In the genomic region with DNA sequence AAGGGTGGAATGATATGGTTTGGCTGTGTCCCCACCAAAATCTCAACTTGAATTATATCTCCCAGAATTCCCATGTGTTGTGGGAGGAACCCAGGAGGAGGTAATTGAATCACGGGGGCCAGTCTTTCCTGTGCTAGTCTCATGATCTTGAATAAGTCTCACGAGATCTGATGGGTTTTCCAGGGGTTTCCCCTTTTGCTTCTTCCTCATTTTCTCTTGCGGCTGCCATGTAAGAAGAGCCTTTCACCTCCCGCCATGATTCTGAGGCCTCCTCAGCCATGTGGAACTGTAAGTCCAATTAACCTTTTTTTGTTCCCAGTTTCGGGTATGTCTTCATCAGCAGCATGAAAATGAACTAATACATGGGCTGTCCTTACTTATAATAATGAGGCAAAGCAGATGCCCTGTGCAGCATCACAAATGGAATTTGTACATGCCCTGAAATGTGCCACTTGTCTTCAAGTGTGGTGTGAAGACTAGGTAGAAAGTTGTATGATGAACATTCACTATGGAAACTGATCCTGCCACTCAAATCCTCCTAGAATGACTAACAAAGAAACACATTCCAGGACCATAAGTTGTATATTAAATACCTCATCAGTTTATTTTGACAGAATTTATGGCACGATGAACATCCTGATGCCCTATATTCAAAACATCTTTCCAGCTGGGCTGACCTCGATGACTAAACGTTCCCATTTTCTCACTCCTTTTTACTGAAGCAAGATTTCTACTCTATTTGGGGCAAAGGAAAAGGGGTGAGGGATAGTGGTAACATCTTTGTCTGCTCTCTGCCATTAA, we compare ENCODE assay signal across 21 cellular contexts.
DNase-seq lines count a peak whose midpoint lies in the region; ATAC-seq and TF ChIP-seq lines count a peak whose summit lies in the region.
"Had no signal": no experiment of that assay in that cellular context is flagged by ENCODE, and none has a peak within 500 bp of the region (broad histone marks: within the 10 kb centered on the region; RNA-seq: fewer than 3 reads in every experiment).

No MANE protein-coding gene starts in this region.

- no peaks in the 10 kb centered on the region for H3K36me3 ChIP-seq in testis (ENCODE audit: low read depth, missing control alignments)
- H3K36me3 ChIP-seq: colonic mucosa, esophagus squamous epithelium had no signal

- H3K4me3 ChIP-seq in fibroblast of villous mesenchyme (ENCODE audit: low read depth, low read length) (no peak overlapping the region), testis (no peak overlapping the region)
- H3K4me3 ChIP-seq: A549, colonic mucosa, esophagus squamous epithelium, PC-9, SK-N-MC had no signal

- TF ChIP-seq CTCF in activated B cell treated with CpG ODN at 0.5 μM for 24 hours (IDR thresholded peaks at IDR 0.05) (no peak), fibroblast of villous mesenchyme (IDR thresholded peaks at IDR 0.05; ENCODE audit: insufficient read depth, low read depth, low read length) (no peak), testis (IDR thresholded peaks at IDR 0.05) (no peak)

- H3K4me3 Mint-ChIP-seq in activated B cell treated with CpG ODN at 0.5 μM for 24 hours = no peak overlapping the region
- H3K4me3 Mint-ChIP-seq: activated T-cell treated with anti-CD3 and anti-CD28 coated beads, Interleukin-2, amount 50 U/mL, for 24 hours; CD8-positive, alpha-beta memory T cell; T-helper 1 cell treated with Interleukin-12 subunit alpha and Interleukin-12 subunit beta and Interleukin-4 antibody, amounts not matched to agents 30 μg/mL and 1 μg/mL, for 36 hours had no signal

- H3K27me3 Mint-ChIP-seq in activated B cell treated with CpG ODN at 0.5 μM for 24 hours = no peaks in the 10 kb centered on the region
- H3K27me3 Mint-ChIP-seq: CD8-positive, alpha-beta memory T cell had no signal

- WGBS in testis, 2 donors = 88 to 94% methylated on average over 8 of the region's 8 CpGs

- no peaks in the 10 kb centered on the region for H3K4me1 ChIP-seq in testis
- H3K4me1 ChIP-seq: colonic mucosa had no signal

- intact Hi-C loops in activated B cell treated with CpG ODN at 0.5 μM for 24 hours (cut with micrococcal nuclease) = no loop called here
- intact Hi-C loops in testis (cut with DNase I; ENCODE audit: low total_unique reads) = no loop called here

- ATAC-seq in activated B cell treated with CpG ODN at 0.5 μM for 24 hours (ENCODE audit: low read depth) = no peak
- ATAC-seq: A549 had no signal

- POLR2A ChIA-PET in activated B cell treated with CpG ODN at 0.5 μM for 24 hours (lab: Charles Lee) = no interaction called here

- H3K9me3 Mint-ChIP-seq in activated B cell treated with CpG ODN at 0.5 μM for 24 hours = no peaks in the 10 kb centered on the region
- H3K9me3 Mint-ChIP-seq: CD8-positive, alpha-beta memory T cell; T-helper 1 cell treated with Interleukin-12 subunit alpha and Interleukin-12 subunit beta and Interleukin-4 antibody, amounts not matched to agents 30 μg/mL and 1 μg/mL, for 36 hours had no signal

- H3K9me3 ChIP-seq in testis = no peaks in the 10 kb centered on the region
- H3K9me3 ChIP-seq: A549, colonic mucosa, esophagus squamous epithelium had no signal

- no peaks in the 10 kb centered on the region for H3K27me3 ChIP-seq in testis
- H3K27me3 ChIP-seq: colonic mucosa, esophagus squamous epithelium had no signal

- peak overlapping the region; percentile 1 for H3K27ac Mint-ChIP-seq in activated B cell treated with CpG ODN at 0.5 μM for 24 hours
- H3K27ac Mint-ChIP-seq: activated T-cell treated with anti-CD3 and anti-CD28 coated beads, Interleukin-2, amount 50 U/mL, for 24 hours; CD8-positive, alpha-beta memory T cell; T-helper 1 cell treated with Interleukin-12 subunit alpha and Interleukin-12 subunit beta and Interleukin-4 antibody, amounts not matched to agents 30 μg/mL and 1 μg/mL, for 36 hours had no signal

- DNase-seq in A172 (ENCODE audit: low spot score) = peak; percentile 40
- DNase-seq in M059J (ENCODE audit: low read depth) = peak; percentile 26
- DNase-seq in activated B cell treated with CpG ODN at 0.5 μM for 24 hours = no peak
- DNase-seq in fibroblast of villous mesenchyme (ENCODE audit: low read depth) = peak; percentile 7
- DNase-seq in NK-92 treated with Interleukin-12 subunit alpha and Interleukin-12 subunit beta, amount 100 ng/mL, for 24 hours (lab: John Stamatoyannopoulos, UW) = no peak
- DNase-seq in stimulated activated CD4-positive, alpha-beta T cell treated with anti-CD3 and anti-CD28 coated beads, Interleukin-2, amount 100 ng/mL, for 48 hours = no peak
- DNase-seq in activated CD8-positive, alpha-beta memory T cell treated with anti-CD3 and anti-CD28 coated beads, Interleukin-2, amount 50 U/mL, for 48 hours = no peak
- no peak for DNase-seq in testis
- DNase-seq: activated CD8-positive, alpha-beta memory T cell treated with anti-CD3 and anti-CD28 coated beads for 24 hours; activated T-cell treated with anti-CD3 and anti-CD28 coated beads, Interleukin-2, amount 50 U/mL, for 24 hours; CD8-positive, alpha-beta memory T cell; colonic mucosa; esophagus squamous epithelium; GF-D8; NCI-H1417; NCI-H446; NCI-H82; PC-9 had no signal

- TF ChIP-seq POLR2A in testis (IDR thresholded peaks at IDR 0.05) = no peak

- no peak overlapping the region for H3K27ac ChIP-seq in testis
- H3K27ac ChIP-seq: A549, colonic mucosa, esophagus squamous epithelium, PC-9 had no signal

- peaks cover 8% of the 10 kb centered on the region for H3K4me1 Mint-ChIP-seq in activated B cell treated with CpG ODN at 0.5 μM for 24 hours
- H3K4me1 Mint-ChIP-seq: CD8-positive, alpha-beta memory T cell had no signal

- no peaks in the 10 kb centered on the region for H3K36me3 Mint-ChIP-seq in activated B cell treated with CpG ODN at 0.5 μM for 24 hours (ENCODE audit: low read depth)
- H3K36me3 Mint-ChIP-seq: CD8-positive, alpha-beta memory T cell had no signal

- CTCF ChIA-PET in activated B cell treated with CpG ODN at 0.5 μM for 24 hours (lab: Charles Lee) = no interaction called here

Comparison
In these comparisons a context has a peak if more than half of its experiments do, and no peak if none do; other contexts are left out.
1. DNase-seq: peak in A172 (single experiment), M059J (single experiment) and fibroblast of villous mesenchyme (single experiment); none in activated B cell treated with CpG ODN at 0.5 μM for 24 hours (single experiment), NK-92 treated with Interleukin-12 subunit alpha and Interleukin-12 subunit beta, amount 100 ng/mL, for 24 hours (single experiment), stimulated activated CD4-positive, alpha-beta T cell treated with anti-CD3 and anti-CD28 coated beads, Interleukin-2, amount 100 ng/mL, for 48 hours (0 of 2), activated CD8-positive, alpha-beta memory T cell treated with anti-CD3 and anti-CD28 coated beads, Interleukin-2, amount 50 U/mL, for 48 hours (single experiment) and testis (single experiment).